ENCODE assay signal across 19 cellular contexts in genomic region chr12:114478891-114479290, GRCh38.
"Had no signal": no experiment of that assay in that cellular context is flagged by ENCODE, and none has a peak within 500 bp of the region (broad histone marks: within the 10 kb centered on the region; RNA-seq: fewer than 3 reads in every experiment).

No MANE protein-coding gene starts in this region.

- H3K9ac ChIP-seq: parathyroid adenoma had no signal

- DNase-seq: cortex of kidney; dorsolateral prefrontal cortex; effector CD8-positive, alpha-beta T cell; heart left ventricle; hypothalamus; kidney glomerular epithelial cell; mesenchymal stem cell; naive B cell; right lobe of liver; stimulated activated CD4-positive, alpha-beta T cell treated with anti-CD3 and anti-CD28 coated beads, Interleukin-4, amount 100 ng/mL, for 1 hour; stimulated activated CD8-positive, alpha-beta memory T cell treated with anti-CD3 and anti-CD28 coated beads, Interleukin-4, amount 100 ng/mL, for 48 hours; stimulated activated naive CD8-positive, alpha-beta T cell treated with anti-CD3 and anti-CD28 coated beads, Interleukin-15, Interleukin-2, amounts not matched to agents 100 U/mL and 50 U/mL, for 24 hours; tibial artery had no signal

- ATAC-seq: esophagus mucosa; heart left ventricle; right lobe of liver; stimulated activated effector memory CD8-positive, alpha-beta T cell treated with anti-CD3 and anti-CD28 coated beads, Interleukin-12 subunit alpha, Interleukin-12 subunit beta, amount 100 ng/mL, for 72 hours; stimulated activated naive CD8-positive, alpha-beta T cell treated with anti-CD3 and anti-CD28 coated beads, Interleukin-15, Interleukin-2, amounts not matched to agents 100 U/mL and 50 U/mL, for 24 hours had no signal

- H3K4me1 Mint-ChIP-seq: nephron had no signal

- H3K27ac ChIP-seq: dorsolateral prefrontal cortex, heart left ventricle, parathyroid adenoma, prostate gland, right lobe of liver, tibial artery had no signal

- H3K4me3 ChIP-seq: lung, prostate gland, right lobe of liver, tibial artery had no signal

- H3K36me3 Mint-ChIP-seq: stimulated activated effector memory CD8-positive, alpha-beta T cell treated with anti-CD3 and anti-CD28 coated beads, Interleukin-12 subunit alpha, Interleukin-12 subunit beta, amount 100 ng/mL, for 72 hours had no signal

- H3K27ac Mint-ChIP-seq: nephron; stimulated activated effector memory CD8-positive, alpha-beta T cell treated with anti-CD3 and anti-CD28 coated beads, Interleukin-12 subunit alpha, Interleukin-12 subunit beta, amount 100 ng/mL, for 72 hours had no signal

- H3K9me3 ChIP-seq: heart left ventricle, prostate gland, right lobe of liver, tibial artery had no signal

- H3K36me3 ChIP-seq: heart left ventricle, prostate gland, right lobe of liver, tibial artery had no signal

- H3K4me1 ChIP-seq: parathyroid adenoma, prostate gland had no signal
